Comparison of ENCODE assay signal across 1 cellular context in the genomic region with DNA sequence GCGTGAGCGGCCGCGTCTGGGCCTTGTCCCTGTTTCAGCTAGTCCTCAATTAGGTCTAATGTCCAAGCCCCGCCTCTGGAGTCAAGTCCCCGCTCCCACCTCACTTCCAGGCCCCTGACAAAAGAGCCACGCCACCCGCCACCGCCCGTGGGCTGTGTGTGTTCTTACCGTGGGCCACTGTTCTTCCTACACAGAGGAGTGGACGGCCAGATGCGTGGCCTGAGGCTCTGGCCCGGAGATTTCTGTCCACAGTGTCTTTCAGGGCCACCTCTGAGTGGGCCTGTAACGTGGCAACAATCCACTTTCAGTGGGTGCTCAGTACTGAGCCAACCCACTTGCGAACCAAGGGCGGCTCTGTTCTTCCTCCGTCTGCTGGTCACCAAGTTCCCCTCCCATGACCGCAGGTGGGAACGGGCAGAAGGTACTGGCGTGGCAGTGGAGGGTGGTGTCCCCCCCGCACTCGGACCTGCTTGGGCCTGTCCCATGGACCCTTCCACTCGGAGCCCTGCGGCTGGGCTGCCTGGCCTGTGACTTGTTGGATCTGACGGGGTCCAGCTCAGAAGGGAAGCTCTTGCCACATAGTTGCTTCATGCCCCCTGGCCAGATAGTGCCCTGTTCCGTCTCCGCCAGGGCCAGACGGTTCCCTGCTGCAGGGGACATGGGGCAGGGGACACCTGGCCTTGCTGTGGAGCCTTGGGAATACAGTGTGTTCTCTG.
TF ChIP-seq lines count a peak whose summit lies in the region.

No MANE protein-coding gene starts in this region.

TF ChIP-seq in A549, 52 proteins besides CTCF, POLR2A, EP300 and RAD21 (continued from another document):
- TF ChIP-seq ELK1 (IDR thresholded peaks at IDR 0.05; ENCODE audit: low read depth, low read length), result no peak
- no peak for TF ChIP-seq ZNF302 (CRISPR knock-in tag; IDR thresholded peaks at IDR 0.05)
- TF ChIP-seq, protein P1, sequence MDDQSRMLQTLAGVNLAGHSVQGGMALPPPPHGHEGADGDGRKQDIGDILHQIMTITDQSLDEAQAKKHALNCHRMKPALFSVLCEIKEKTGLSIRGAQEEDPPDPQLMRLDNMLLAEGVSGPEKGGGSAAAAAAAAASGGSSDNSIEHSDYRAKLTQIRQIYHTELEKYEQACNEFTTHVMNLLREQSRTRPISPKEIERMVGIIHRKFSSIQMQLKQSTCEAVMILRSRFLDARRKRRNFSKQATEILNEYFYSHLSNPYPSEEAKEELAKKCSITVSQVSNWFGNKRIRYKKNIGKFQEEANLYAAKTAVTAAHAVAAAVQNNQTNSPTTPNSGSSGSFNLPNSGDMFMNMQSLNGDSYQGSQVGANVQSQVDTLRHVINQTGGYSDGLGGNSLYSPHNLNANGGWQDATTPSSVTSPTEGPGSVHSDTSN (IDR thresholded peaks at IDR 0.05), result no peak
- no peak for TF ChIP-seq CHD4 (IDR thresholded peaks at IDR 0.05; ENCODE audit: borderline replicate concordance)
- no peak for TF ChIP-seq NR3C1 (IDR thresholded peaks at IDR 0.05)
- no peak for TF ChIP-seq ZFP36 (IDR thresholded peaks at IDR 0.05; ENCODE audit: borderline replicate concordance, partially characterized antibody)
- TF ChIP-seq POLR2AphosphoS2 (conservative IDR thresholded peaks at IDR 0.05; ENCODE audit: low read length), result no peak
- TF ChIP-seq CBX8 (IDR thresholded peaks at IDR 0.05), result no peak
- TF ChIP-seq HES2 (IDR thresholded peaks at IDR 0.05), result no peak
TF ChIP-seq in A549: peak in this region for 0.
